In genomic region chr1:227756172-227756959, GRCh38 we compare ENCODE assay signal across 19 cellular contexts. TPM values are rescaled to one million over a fixed set of nuclear protein-coding genes. Genes with fewer than 3 reads are reported as not detected.
DNase-seq lines count a peak whose midpoint lies in the region; ATAC-seq, FAIRE-seq and TF ChIP-seq lines count a peak whose summit lies in the region.
"Had no signal": no experiment of that assay in that cellular context is flagged by ENCODE, and none has a peak within 500 bp of the region (broad histone marks: within the 10 kb centered on the region; RNA-seq: fewer than 3 reads in every experiment).

No MANE protein-coding gene starts in this region.

- H3K4me1 ChIP-seq in breast epithelium (no peaks in the 10 kb centered on the region), mammary epithelial cell (ENCODE audit: insufficient read depth, low read length) (peaks cover 5% of the 10 kb centered on the region), GM12878 (ENCODE audit: control insufficient read depth, insufficient read depth, low read length) (peaks cover 30% of the 10 kb centered on the region), kidney (ENCODE audit: control insufficient read depth in 1 of 2, insufficient read depth in 1 of 2, low read depth in 1 of 2, low read length in 2 of 2) (no peaks in the 10 kb centered on the region), uterus (peaks cover 9 to 11% of the 10 kb centered on the region in 2 donors)
- H3K4me1 ChIP-seq: prostate gland had no signal

- peak overlapping the region; percentile 48 to 59 for H3K27ac ChIP-seq in breast epithelium
- H3K27ac ChIP-seq in mammary epithelial cell (ENCODE audit: insufficient read depth, low read depth, low read length) = no peak overlapping the region
- peak overlapping the region; percentile 40; the same call in 1 of the 2 replicates for H3K27ac ChIP-seq in GM12878 (ENCODE audit: control insufficient read depth, insufficient read depth)
- no peak overlapping the region for H3K27ac ChIP-seq in kidney (ENCODE audit: low read depth in 2 of 2, low read length in 2 of 2)
- H3K27ac ChIP-seq in uterus = peak overlapping the region; percentile 62 to 95
- H3K27ac ChIP-seq: prostate gland had no signal

- H3K4me2 ChIP-seq in mammary epithelial cell (ENCODE audit: insufficient read depth, low read depth, low read length) = no peak overlapping the region
- peak overlapping the region; percentile 20 for H3K4me2 ChIP-seq in GM12878 (ENCODE audit: control insufficient read depth, insufficient read depth)

- H3K36me3 ChIP-seq in breast epithelium (peaks cover 3% of the 10 kb centered on the region), mammary epithelial cell (ENCODE audit: insufficient read depth, low read length) (peaks cover 4% of the 10 kb centered on the region), GM12878 (ENCODE audit: control insufficient read depth in 2 of 2, insufficient read depth in 2 of 2, low read length in 1 of 2) (peaks cover 15 to 18% of the 10 kb centered on the region in 2 experiments), kidney (ENCODE audit: control insufficient read depth in 1 of 2, insufficient read depth in 2 of 2, low read length in 2 of 2) (peaks cover 14 to 17% of the 10 kb centered on the region in 2 donors), uterus (no peaks in the 10 kb centered on the region)
- H3K36me3 ChIP-seq: prostate gland had no signal

- dilution Hi-C loops in mammary epithelial cell (cut with HindIII; ENCODE audit: low sequenced_read_pairs) = loop anchor here (10.0 to 25.0 kb wide), 2 partner anchors 181 to 282 kb away; partner anchors contain the start of gene WNT9A

- TF ChIP-seq POLR2A in breast epithelium (IDR thresholded peaks at IDR 0.05) (no peak), GM12878 (IDR thresholded peaks at IDR 0.05; ENCODE audit: low read depth, low read length) (no peak), uterus (IDR thresholded peaks at IDR 0.05) (no peak)

- intact Hi-C loops in breast epithelium (cut with DNase I; ENCODE audit: low total_unique reads) (no loop called here), mammary epithelial cell (cut with micrococcal nuclease) (no loop called here), GM12878 (cut with micrococcal nuclease; ENCODE audit: unreplicated experiment) (no loop called here), kidney (cut with DNase I) (no loop called here), uterus (cut with DNase I; ENCODE audit: low total_unique reads) (no loop called here)

- SMC1A ChIA-PET in GM12878 (lab: Charles Lee; ENCODE audit: uncharacterized antibody, unreplicated experiment) = no interaction called here

- H4K20me1 ChIP-seq in mammary epithelial cell (ENCODE audit: insufficient read depth, low read length) (no peaks in the 10 kb centered on the region), GM12878 (ENCODE audit: control insufficient read depth, insufficient read depth) (no peaks in the 10 kb centered on the region)

- H3K9me3 ChIP-seq in breast epithelium = no peaks in the 10 kb centered on the region
- no peaks in the 10 kb centered on the region for H3K9me3 ChIP-seq in mammary epithelial cell (replicated peaks; ENCODE audit: insufficient read depth, low read length)
- H3K9me3 ChIP-seq in GM12878 (replicated peaks; ENCODE audit: control insufficient read depth, insufficient read depth, low read length) = peaks cover 7% of the 10 kb centered on the region; the same call in 2 of the 3 replicates
- no peaks in the 10 kb centered on the region for H3K9me3 ChIP-seq in kidney (ENCODE audit: control insufficient read depth in 1 of 2, low read length in 2 of 2)
- no peaks in the 10 kb centered on the region for H3K9me3 ChIP-seq in uterus
- H3K9me3 ChIP-seq: prostate gland had no signal

- H3K4me3 ChIP-seq in breast epithelium (no peak overlapping the region), mammary epithelial cell (replicated peaks in 1 of 3; ENCODE audit: insufficient read depth in 1 of 3, low read depth in 2 of 3, low read length in 3 of 3) (no peak overlapping the region), GM12878 (no peak overlapping the region), kidney (ENCODE audit: low read length in 2 of 2) (no peak overlapping the region), uterus (no peak overlapping the region)
- H3K4me3 ChIP-seq: prostate gland had no signal

- CTCF ChIA-PET in mammary epithelial cell (lab: Charles Lee; ENCODE audit: low non-redundant PET) (no interaction called here), GM12878 (lab: Yijun Ruan, JAX) (no interaction called here)

- TF ChIP-seq RAD21 in GM12878 (IDR thresholded peaks at IDR 0.05; ENCODE audit: insufficient read depth, low read depth, low read length) = no peak

- RAD21 ChIA-PET in GM12878 (lab: Charles Lee; ENCODE audit: unreplicated experiment) = interaction anchor here (1.4 kb wide), 1 partner anchor 197 kb away, joined by 4 read pairs; no protein-coding TSS in a partner anchor

- H3K9ac ChIP-seq in mammary epithelial cell (ENCODE audit: insufficient read depth, low read length) = no peak overlapping the region
- H3K9ac ChIP-seq in GM12878 (ENCODE audit: control insufficient read depth, insufficient read depth, low read length) = no peak overlapping the region
- H3K9ac ChIP-seq in kidney (ENCODE audit: low read length in 2 of 2) = no peak overlapping the region

- no peaks in the 10 kb centered on the region for H3K27me3 ChIP-seq in breast epithelium
- no peaks in the 10 kb centered on the region for H3K27me3 ChIP-seq in mammary epithelial cell (ENCODE audit: insufficient read depth, low read length)
- no peaks in the 10 kb centered on the region for H3K27me3 ChIP-seq in GM12878 (replicated peaks in 1 of 2; ENCODE audit: control insufficient read depth in 2 of 2, insufficient read depth in 2 of 2, low read length in 1 of 2)
- H3K27me3 ChIP-seq in uterus = no peaks in the 10 kb centered on the region

- DNase-seq in breast epithelium (ENCODE audit: low spot score in 2 of 2) (no peak), mammary epithelial cell (no peak), GM12878 (ENCODE audit: low read depth, low spot score) (no peak), kidney (peak; percentile 33), uterus (peak; percentile 61 to 75), GM19240 (ENCODE audit: insufficient read length, low spot score) (no peak), UCSD-AML1 (lab: John Stamatoyannopoulos, UW; ENCODE audit: unreplicated experiment) (no peak)
- DNase-seq: amniotic stem cell; cerebellar nuclear complex; COR-L47; EL; endodermal cell; NCI-H187 treated with DMSO at 0.1 percent for 48 hours; NCI-H446 treated with DMSO at 0.1 percent for 48 hours; stimulated activated CD4-positive, alpha-beta T cell treated with anti-CD3 and anti-CD28 coated beads, Interleukin-15, amount 100 ng/mL, for 24 hours had no signal

- ATAC-seq in GM12878 (peak; percentile 67), HG02970 (IDR thresholded peaks at IDR 0.05; ENCODE audit: low FRiP score, unreplicated experiment) (no peak)

- H2AFZ ChIP-seq in mammary epithelial cell (ENCODE audit: low read depth, low read length) = no peak overlapping the region
- no peak overlapping the region for H2AFZ ChIP-seq in GM12878 (ENCODE audit: control insufficient read depth, low read depth, low read length)

- 94% methylated on average over 12 of the region's 13 CpGs for WGBS in mammary epithelial cell (ENCODE audit: low coverage, missing lambda C conversion rate)
- 3% methylated on average over 13 of the region's 13 CpGs for WGBS in GM12878 (ENCODE audit: insufficient coverage, insufficient replicate concordance, low lambda C conversion rate, missing lambda C conversion rate)

- POLR2A ChIA-PET in GM12878 (lab: Charles Lee) = no interaction called here

- FAIRE-seq in GM12878 (lab: Jason Lieb, UNC) (no peak), kidney (lab: Jason Lieb, UNC) (no peak)
- FAIRE-seq: frontal cortex had no signal

- BruUV-seq in mammary epithelial cell (replicated peaks; lab: Mats Ljungman, UMichigan) (no TSS peak), GM12878 (replicated peaks; lab: Mats Ljungman, UMichigan) (no TSS peak)

- TF ChIP-seq CTCF in breast epithelium (IDR thresholded peaks at IDR 0.05) (no peak), mammary epithelial cell (conservative IDR thresholded peaks at IDR 0.05 in 1 of 2, IDR thresholded peaks at IDR 0.05 in 1 of 2; ENCODE audit: extremely low read depth in 1 of 2, insufficient read depth in 1 of 2, low read depth in 1 of 2, low read length in 2 of 2) (no peak), GM12878 (IDR thresholded peaks at IDR 0.05 in 2 of 3, conservative IDR thresholded peaks at IDR 0.05 in 1 of 3; ENCODE audit: control insufficient read depth in 2 of 3, extremely low read depth in 1 of 3, insufficient read depth in 1 of 3, low read depth in 3 of 3, low read length in 3 of 3) (no peak), kidney (IDR thresholded peaks at IDR 0.05; ENCODE audit: borderline replicate concordance, extremely low read depth, insufficient read depth) (no peak), uterus (IDR thresholded peaks at IDR 0.05) (no peak)

- H3K79me2 ChIP-seq in mammary epithelial cell (ENCODE audit: insufficient read depth, low read length) (peaks cover 41% of the 10 kb centered on the region), GM12878 (ENCODE audit: control insufficient read depth, insufficient read depth, low read length) (no peaks in the 10 kb centered on the region; the same call in 1 of the 2 replicates)

- in situ Hi-C loops in mammary epithelial cell (cut with MboI; ENCODE audit: low sequenced_read_pairs in 2 of 2) (loop anchor here in 1 of 2 donors (25.0 kb wide), 1 partner anchor 269 kb away; no protein-coding TSS in a partner anchor), GM12878 (cut with MboI) (no loop called here)

- no peak for TF ChIP-seq EP300 in GM12878 (IDR thresholded peaks at IDR 0.05; ENCODE audit: borderline replicate concordance in 1 of 2, control insufficient read depth in 1 of 2, low read depth in 2 of 2, low read length in 2 of 2)

RNA-seq across cellular contexts. Expression of gene SNAP47, which starts 21.1 kb away (rescaled TPM):
- total RNA-seq in breast epithelium (10 to 100 TPM; 28.3 to 60.3 (median 52.1) TPM), mammary epithelial cell (10 to 100 TPM; 24.9 to 41.7 TPM), GM12878 (2014; rRNA removed) (35.6 and 36.9 TPM in 2 replicates), GM12878 (2014; rRNA removed; fragmentation: Illumina TruSeq; extraction: Trizol) (22.3 and 23.3 TPM in 2 replicates), GM12878 (2021) (28.1 and 28.2 TPM in 2 replicates), kidney (32.4 TPM), uterus (10 to 100 TPM; 33.3 to 75.5 (median 55.2) TPM)
- polyA plus RNA-seq in mammary epithelial cell (32.8 TPM), GM12878 (2011; rRNA removed) (23.4 and 27.1 TPM in 2 replicates), GM12878 (2014; fragmentation: Illumina TruSeq; extraction: Trizol) (20.6 and 21.4 TPM in 2 replicates), GM12878 (2014; fragmentation: Nextera tagmentation; extraction: Ambion mirVana) (1 to 10 TPM; 1.3 to 3.5 TPM), GM12878 (2014; rRNA removed) (23.2 and 24.4 TPM in 2 replicates), GM12878 (2016; fragmentation: Nextera tagmentation; extraction: Ambion mirVana) (10 to 100 TPM; 37.6 to 39.6 TPM), kidney (ENCODE audit: insufficient read depth, low read depth, low replicate concordance) (31.6 TPM)
- polyA minus RNA-seq in mammary epithelial cell = 35.3 TPM
- total RNA-seq in GM12878 (2013; cell fraction: nucleolus; rRNA removed) = 52.2 and 55.8 TPM in 2 replicates
- 18.4 TPM for polyA plus RNA-seq in GM12878 (2011; ENCODE audit: low read depth)
- 31.8 and 34.3 TPM in 2 replicates for polyA plus RNA-seq in GM12878 (2011; cell fraction: cytosol; rRNA removed)
- 32.7 and 41.3 TPM in 2 replicates for polyA plus RNA-seq in GM12878 (2011; cell fraction: nucleus; rRNA removed)
- 18.0 and 23.5 TPM in 2 replicates for polyA plus RNA-seq in GM12878 (2012)
- polyA minus RNA-seq in GM12878 (2011; rRNA and poly(A)+ RNA removed) = 23.9 and 33.6 TPM in 2 replicates
- 7.1 and 9.3 TPM in 2 replicates for polyA minus RNA-seq in GM12878 (2011; cell fraction: cytosol; rRNA and poly(A)+ RNA removed)
- 27.2 and 38.2 TPM in 2 replicates for polyA minus RNA-seq in GM12878 (2011; cell fraction: nucleus; rRNA and poly(A)+ RNA removed)

RNA-seq across cellular contexts. Expression of gene JMJD4, which starts 21.3 kb away (rescaled TPM):
- 10 to 100 TPM; 11.7 to 27.2 (median 21.0) TPM for total RNA-seq in breast epithelium
- total RNA-seq in mammary epithelial cell = 10 to 100 TPM; 20.9 to 24.7 TPM
- polyA plus RNA-seq in mammary epithelial cell = 21.1 TPM
- 26.3 TPM for polyA minus RNA-seq in mammary epithelial cell
- 61.0 and 62.5 TPM in 2 replicates for total RNA-seq in GM12878 (2013; cell fraction: nucleolus; rRNA removed)
- total RNA-seq in GM12878 (2014; rRNA removed) = 34.8 and 37.1 TPM in 2 replicates
- 15.9 and 17.6 TPM in 2 replicates for total RNA-seq in GM12878 (2014; rRNA removed; fragmentation: Illumina TruSeq; extraction: Trizol)
- total RNA-seq in GM12878 (2021) = 24.2 and 30.0 TPM in 2 replicates
- polyA plus RNA-seq in GM12878 (2011; ENCODE audit: low read depth) = 4.3 TPM
- 7.1 and 12.2 TPM in 2 replicates for polyA plus RNA-seq in GM12878 (2011; rRNA removed)
- 16.0 and 18.0 TPM in 2 replicates for polyA plus RNA-seq in GM12878 (2011; cell fraction: cytosol; rRNA removed)
- polyA plus RNA-seq in GM12878 (2011; cell fraction: nucleus; rRNA removed) = 40.7 and 47.0 TPM in 2 replicates
- polyA plus RNA-seq in GM12878 (2012) = 9.4 and 12.9 TPM in 2 replicates
- 5.3 and 10.4 TPM in 2 replicates for polyA plus RNA-seq in GM12878 (2014; fragmentation: Illumina TruSeq; extraction: Trizol)
- 1 to 10 TPM in 1 of 2 experiments, under 1 TPM in 1; 0.89 to 3.5 TPM for polyA plus RNA-seq in GM12878 (2014; fragmentation: Nextera tagmentation; extraction: Ambion mirVana)
- 19.3 and 24.5 TPM in 2 replicates for polyA plus RNA-seq in GM12878 (2014; rRNA removed)
- 10 to 100 TPM; 33.0 to 38.3 TPM for polyA plus RNA-seq in GM12878 (2016; fragmentation: Nextera tagmentation; extraction: Ambion mirVana)
- polyA minus RNA-seq in GM12878 (2011; rRNA and poly(A)+ RNA removed) = 27.6 and 45.7 TPM in 2 replicates
- polyA minus RNA-seq in GM12878 (2011; cell fraction: cytosol; rRNA and poly(A)+ RNA removed) = 8.2 and 9.9 TPM in 2 replicates
- polyA minus RNA-seq in GM12878 (2011; cell fraction: nucleus; rRNA and poly(A)+ RNA removed) = 63.5 and 92.1 TPM in 2 replicates
- 15.9 TPM for total RNA-seq in kidney
- 12.6 TPM for polyA plus RNA-seq in kidney (ENCODE audit: insufficient read depth, low read depth, low replicate concordance)
- 10 to 100 TPM in 2 of 4 donors, 1 to 10 TPM in 2; 5.0 to 29.6 (median 15.7) TPM for total RNA-seq in uterus

RNA-seq across cellular contexts. Expression of gene PRSS38, which starts 59.1 kb away (rescaled TPM):
- total RNA-seq in breast epithelium (not detected), mammary epithelial cell (not detected), GM12878 (2014; rRNA removed) (not detected in 2 replicates), GM12878 (2014; rRNA removed; fragmentation: Illumina TruSeq; extraction: Trizol) (not detected in 2 replicates), GM12878 (2021) (not detected in 2 replicates), kidney (not detected), uterus (not detected)
- polyA plus RNA-seq in mammary epithelial cell (not detected), GM12878 (2011; rRNA removed) (not detected in 2 replicates), GM12878 (2014; fragmentation: Illumina TruSeq; extraction: Trizol) (not detected in 2 replicates), GM12878 (2014; fragmentation: Nextera tagmentation; extraction: Ambion mirVana) (not detected), GM12878 (2014; rRNA removed) (not detected in 2 replicates), GM12878 (2016; fragmentation: Nextera tagmentation; extraction: Ambion mirVana) (not detected), kidney (ENCODE audit: insufficient read depth, low read depth, low replicate concordance) (not detected)
- polyA minus RNA-seq in mammary epithelial cell = not detected
- not detected in 2 replicates for total RNA-seq in GM12878 (2013; cell fraction: nucleolus; rRNA removed)
- not detected for polyA plus RNA-seq in GM12878 (2011; ENCODE audit: low read depth)
- polyA plus RNA-seq in GM12878 (2011; cell fraction: cytosol; rRNA removed) = not detected in 2 replicates
- not detected in 2 replicates for polyA plus RNA-seq in GM12878 (2011; cell fraction: nucleus; rRNA removed)
- polyA plus RNA-seq in GM12878 (2012) = not detected in 2 replicates
- polyA minus RNA-seq in GM12878 (2011; rRNA and poly(A)+ RNA removed) = not detected in 2 replicates
- not detected in 2 replicates for polyA minus RNA-seq in GM12878 (2011; cell fraction: cytosol; rRNA and poly(A)+ RNA removed)
- polyA minus RNA-seq in GM12878 (2011; cell fraction: nucleus; rRNA and poly(A)+ RNA removed) = not detected in 2 replicates
- total RNA-seq: endodermal cell, frontal cortex, subcutaneous adipose tissue had no signal

Comparison
In these comparisons a context has a peak if more than half of its experiments do, and no peak if none do; other contexts are left out.
1. H3K27ac ChIP-seq: peak in breast epithelium (2 of 2), GM12878 (single experiment) and uterus (2 of 2); none in mammary epithelial cell (single experiment) and kidney (0 of 2).
2. DNase-seq: peak in kidney (single experiment) and uterus (2 of 2); none in breast epithelium (0 of 2), mammary epithelial cell (single experiment), GM12878 (single experiment), GM19240 (single experiment) and UCSD-AML1 (single experiment).